Comparison of ENCODE assay signal across 17 cellular contexts in the genomic region with DNA sequence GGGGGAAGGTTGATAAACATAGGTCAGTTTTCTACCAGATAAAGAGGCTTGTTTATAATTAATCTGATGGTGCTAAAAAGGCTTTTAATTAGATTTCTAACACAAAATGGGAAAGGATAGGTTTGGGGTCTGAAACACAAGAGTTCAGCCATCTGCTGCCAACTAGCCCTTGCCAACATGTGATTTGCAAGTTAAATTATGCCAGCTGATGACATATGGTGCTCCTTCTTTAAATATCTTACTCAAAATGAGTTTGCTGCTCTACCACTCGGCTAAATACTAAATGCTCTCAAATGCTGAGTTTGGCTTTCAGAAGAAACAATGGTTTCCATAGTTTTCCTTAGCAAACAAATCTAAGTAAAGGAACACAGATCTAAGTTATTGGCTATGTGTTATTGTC.
"Had no signal": no experiment of that assay in that cellular context is flagged by ENCODE, and none has a peak within 500 bp of the region (broad histone marks: within the 10 kb centered on the region; RNA-seq: fewer than 3 reads in every experiment).

No MANE protein-coding gene starts in this region.

- H3K36me3 Mint-ChIP-seq: activated naive CD8-positive, alpha-beta T cell treated with anti-CD3 and anti-CD28 coated beads for 36 hours had no signal

- DNase-seq: activated CD4-positive, alpha-beta T cell treated with anti-CD3 and anti-CD28 coated beads for 48 hours; activated CD8-positive, alpha-beta T cell treated with anti-CD3 and anti-CD28 coated beads, Interleukin-2, amount 10 ng/mL, durations not matched to agents 7 days and 5 days; activated naive CD4-positive, alpha-beta T cell treated with Interleukin-2 at 50 U/mL for 16 hours; activated naive CD8-positive, alpha-beta T cell treated with anti-CD3 and anti-CD28 coated beads for 36 hours; activated T-cell treated with anti-CD3 and anti-CD28 coated beads, Interleukin-2, amount 50 U/mL, for 48 hours; cerebellar nuclear complex; foreskin fibroblast; left colon; mesenchymal stem cell; nephron progenitor cell; pancreas; psoas muscle; stimulated activated CD4-positive, alpha-beta T cell treated with anti-CD3 and anti-CD28 coated beads, Interleukin-4, amount 100 ng/mL, for 24 hours; stimulated activated naive CD8-positive, alpha-beta T cell treated with anti-CD3 and anti-CD28 coated beads, Interleukin-15, Interleukin-2, amounts not matched to agents 100 U/mL and 50 U/mL, for 24 hours; thyroid gland had no signal

- H3K27ac ChIP-seq: epithelial cell of prostate, pancreas, psoas muscle, right atrium auricular region, thyroid gland had no signal

- H3K27me3 ChIP-seq: pancreas, right atrium auricular region, thyroid gland had no signal

- H3K4me1 ChIP-seq: pancreas, psoas muscle, thyroid gland had no signal

- H3K4me3 Mint-ChIP-seq: activated CD8-positive, alpha-beta T cell treated with anti-CD3 and anti-CD28 coated beads, Interleukin-2, amount 10 ng/mL, durations not matched to agents 7 days and 5 days; activated naive CD8-positive, alpha-beta T cell treated with anti-CD3 and anti-CD28 coated beads for 36 hours; nephron progenitor cell had no signal

- H3K27me3 Mint-ChIP-seq: activated naive CD8-positive, alpha-beta T cell treated with anti-CD3 and anti-CD28 coated beads for 36 hours had no signal

- H3K4me3 ChIP-seq: pancreas, psoas muscle, right atrium auricular region, thyroid gland had no signal

- H3K4me1 Mint-ChIP-seq: activated naive CD8-positive, alpha-beta T cell treated with anti-CD3 and anti-CD28 coated beads for 36 hours; nephron progenitor cell had no signal

- H3K9me3 Mint-ChIP-seq: activated naive CD8-positive, alpha-beta T cell treated with anti-CD3 and anti-CD28 coated beads for 36 hours; nephron progenitor cell had no signal

- H3K36me3 ChIP-seq: pancreas, right atrium auricular region, thyroid gland had no signal

- H3K9me3 ChIP-seq: pancreas, psoas muscle, right atrium auricular region, thyroid gland had no signal

- ATAC-seq: activated CD8-positive, alpha-beta T cell treated with anti-CD3 and anti-CD28 coated beads, Interleukin-2, amount 10 ng/mL, durations not matched to agents 7 days and 5 days; left colon; pancreas; psoas muscle; stimulated activated naive CD8-positive, alpha-beta T cell treated with anti-CD3 and anti-CD28 coated beads, Interleukin-15, Interleukin-2, amounts not matched to agents 100 U/mL and 50 U/mL, for 24 hours had no signal
